In the genomic region with DNA sequence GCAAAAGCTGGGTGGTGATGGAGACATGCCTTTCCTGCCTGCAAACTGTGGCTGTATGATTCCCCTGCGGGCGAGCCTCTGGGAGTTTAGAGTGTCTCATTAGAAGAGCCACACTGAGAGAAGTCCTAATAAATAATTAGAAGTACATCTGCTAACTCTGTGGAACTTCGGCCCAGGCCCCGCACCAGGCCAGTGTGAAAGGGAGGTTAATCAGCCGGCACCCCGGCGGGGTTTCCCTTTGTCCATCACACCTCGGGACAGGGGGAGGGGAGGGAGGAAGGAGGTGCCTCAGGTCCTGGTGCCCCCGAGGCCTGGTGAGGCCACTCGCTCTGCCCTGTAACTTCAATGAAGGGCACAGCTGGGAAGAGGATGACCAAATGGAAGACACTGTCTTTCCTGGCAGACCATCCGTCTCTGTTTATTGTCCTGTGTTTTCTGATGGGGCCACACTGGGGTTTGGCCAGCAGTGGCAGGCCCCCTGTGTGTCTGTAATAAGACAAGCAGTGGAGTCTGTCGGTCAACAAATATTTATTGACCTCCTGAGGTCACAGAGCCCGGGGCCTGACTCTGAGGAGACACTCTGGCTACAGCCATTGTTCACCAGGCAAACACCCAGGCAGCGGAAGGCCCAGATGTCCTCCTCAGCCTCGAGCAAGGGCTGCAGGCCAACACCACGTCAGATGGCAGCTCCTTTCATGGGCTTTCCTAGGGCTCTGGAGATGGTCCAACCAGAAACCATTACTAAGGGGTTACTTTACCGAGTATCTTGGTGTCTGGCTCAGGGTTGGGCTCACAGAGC, we compare ENCODE assay signal across 13 cellular contexts.
DNase-seq lines count a peak whose midpoint lies in the region; ATAC-seq lines count a peak whose summit lies in the region.
"Had no signal": no experiment of that assay in that cellular context is flagged by ENCODE, and none has a peak within 500 bp of the region (broad histone marks: within the 10 kb centered on the region; RNA-seq: fewer than 3 reads in every experiment).

No MANE protein-coding gene starts in this region.

- peak; percentile 86 for DNase-seq in NCI-H1092 treated with DMSO at 0.1 percent for 48 hours (lab: John Stamatoyannopoulos, UW)
- DNase-seq in iPS-NIHi11 (ENCODE audit: low spot score), result peak; percentile 42
- DNase-seq in activated naive CD8-positive, alpha-beta T cell treated with anti-CD3 and anti-CD28 coated beads, Interleukin-2, amount 50 U/mL, for 24 hours, result no peak
- DNase-seq: CD8-positive, alpha-beta memory T cell; stimulated activated CD4-positive, alpha-beta T cell treated with anti-CD3 and anti-CD28 coated beads, Interleukin-4, amount 100 ng/mL, for 4 hours had no signal

- no peaks in the 10 kb centered on the region for H3K9me3 ChIP-seq in stomach smooth muscle (ENCODE audit: control insufficient read depth in 2 of 2, low read length in 2 of 2)
- H3K9me3 ChIP-seq: prostate gland had no signal

- peaks cover 11% of the 10 kb centered on the region for H3K4me1 ChIP-seq in stomach smooth muscle (ENCODE audit: control insufficient read depth, insufficient read depth, low read length)
- H3K4me1 ChIP-seq: prostate gland had no signal

- ATAC-seq in GM21529 (IDR thresholded peaks at IDR 0.05; ENCODE audit: unreplicated experiment) (no peak), GM21367 (IDR thresholded peaks at IDR 0.05; ENCODE audit: unreplicated experiment) (no peak)
- no peak for ATAC-seq in activated naive CD8-positive, alpha-beta T cell treated with anti-CD3 and anti-CD28 coated beads, Interleukin-2, amount 50 U/mL, for 24 hours
- ATAC-seq: activated CD4-positive, CD25-positive, alpha-beta regulatory T cell treated with anti-CD3 and anti-CD28 coated beads, Interleukin-2, amount 50 U/mL, for 24 hours; activated T-helper 17 cell treated with anti-CD3 and anti-CD28 coated beads, Interleukin-2, amount 50 U/mL, for 72 hours had no signal

- no peak overlapping the region for H3K27ac Mint-ChIP-seq in activated naive CD8-positive, alpha-beta T cell treated with anti-CD3 and anti-CD28 coated beads, Interleukin-2, amount 50 U/mL, for 24 hours
- H3K27ac Mint-ChIP-seq: activated T-helper 17 cell treated with anti-CD3 and anti-CD28 coated beads, Interleukin-2, amount 50 U/mL, for 72 hours; CD8-positive, alpha-beta memory T cell; stimulated activated naive CD8-positive, alpha-beta T cell treated with anti-CD3 and anti-CD28 coated beads, Interleukin-15, Interleukin-2, amounts not matched to agents 100 ng/mL and 50 ng/mL, for 24 hours had no signal

- no peaks in the 10 kb centered on the region for H3K36me3 ChIP-seq in stomach smooth muscle (ENCODE audit: control insufficient read depth in 2 of 2, insufficient read depth in 2 of 2, low read length in 2 of 2)
- H3K36me3 ChIP-seq: prostate gland had no signal

- H3K4me3 Mint-ChIP-seq in activated naive CD8-positive, alpha-beta T cell treated with anti-CD3 and anti-CD28 coated beads, Interleukin-2, amount 50 U/mL, for 24 hours, result no peak overlapping the region
- H3K4me3 Mint-ChIP-seq: activated T-helper 17 cell treated with anti-CD3 and anti-CD28 coated beads, Interleukin-2, amount 50 U/mL, for 72 hours; CD8-positive, alpha-beta memory T cell; stimulated activated naive CD8-positive, alpha-beta T cell treated with anti-CD3 and anti-CD28 coated beads, Interleukin-15, Interleukin-2, amounts not matched to agents 100 ng/mL and 50 ng/mL, for 24 hours had no signal

- no peaks in the 10 kb centered on the region for H3K27me3 ChIP-seq in stomach smooth muscle (ENCODE audit: control insufficient read depth in 1 of 2, insufficient read depth in 2 of 2, low read length in 2 of 2)

- no peaks in the 10 kb centered on the region for H3K27me3 Mint-ChIP-seq in activated naive CD8-positive, alpha-beta T cell treated with anti-CD3 and anti-CD28 coated beads, Interleukin-2, amount 50 U/mL, for 24 hours
- H3K27me3 Mint-ChIP-seq: activated T-helper 17 cell treated with anti-CD3 and anti-CD28 coated beads, Interleukin-2, amount 50 U/mL, for 72 hours; stimulated activated naive CD8-positive, alpha-beta T cell treated with anti-CD3 and anti-CD28 coated beads, Interleukin-15, Interleukin-2, amounts not matched to agents 100 ng/mL and 50 ng/mL, for 24 hours had no signal

- no peaks in the 10 kb centered on the region for H3K9me3 Mint-ChIP-seq in activated naive CD8-positive, alpha-beta T cell treated with anti-CD3 and anti-CD28 coated beads, Interleukin-2, amount 50 U/mL, for 24 hours
- H3K9me3 Mint-ChIP-seq: activated T-helper 17 cell treated with anti-CD3 and anti-CD28 coated beads, Interleukin-2, amount 50 U/mL, for 72 hours; CD8-positive, alpha-beta memory T cell; stimulated activated naive CD8-positive, alpha-beta T cell treated with anti-CD3 and anti-CD28 coated beads, Interleukin-15, Interleukin-2, amounts not matched to agents 100 ng/mL and 50 ng/mL, for 24 hours had no signal

- no peak overlapping the region for H3K4me3 ChIP-seq in stomach smooth muscle (ENCODE audit: low read length in 2 of 2)
- H3K4me3 ChIP-seq: prostate gland had no signal

- no peaks in the 10 kb centered on the region for H3K36me3 Mint-ChIP-seq in activated naive CD8-positive, alpha-beta T cell treated with anti-CD3 and anti-CD28 coated beads, Interleukin-2, amount 50 U/mL, for 24 hours (ENCODE audit: low read depth)
- H3K36me3 Mint-ChIP-seq: CD8-positive, alpha-beta memory T cell had no signal

- peak overlapping the region; percentile 93 for H3K27ac ChIP-seq in angular gyrus (ENCODE audit: low read depth, low read length)
- H3K27ac ChIP-seq in stomach smooth muscle (ENCODE audit: low read length), result peak overlapping the region; percentile 67
- H3K27ac ChIP-seq: prostate gland had no signal

- H3K9ac ChIP-seq in stomach smooth muscle (ENCODE audit: low read length in 2 of 2), result no peak overlapping the region

- no peaks in the 10 kb centered on the region for H3K4me1 Mint-ChIP-seq in activated naive CD8-positive, alpha-beta T cell treated with anti-CD3 and anti-CD28 coated beads, Interleukin-2, amount 50 U/mL, for 24 hours
